22 cellular contexts compared by ENCODE assay signal in the genomic region with DNA sequence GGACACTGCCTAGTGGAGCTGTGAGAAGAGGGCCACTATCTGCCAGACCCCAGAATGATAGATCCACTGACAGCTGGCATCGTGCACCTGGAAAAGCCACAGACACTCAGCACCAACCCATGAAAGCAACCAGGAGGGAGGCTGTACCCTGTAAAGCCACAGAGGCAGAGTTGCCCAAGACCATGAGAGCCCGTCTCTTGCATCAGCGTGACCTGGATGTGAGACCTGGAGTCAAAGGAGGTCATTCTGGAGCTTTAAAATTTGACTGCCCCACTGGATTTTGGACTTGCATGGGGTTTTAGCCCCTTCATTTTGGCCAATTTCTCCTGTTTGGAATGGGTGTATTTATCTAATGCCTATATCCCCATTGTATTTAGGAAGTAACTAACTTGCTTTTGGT.
DNase-seq lines count a peak whose midpoint lies in the region; ATAC-seq, FAIRE-seq and TF ChIP-seq lines count a peak whose summit lies in the region.
"Had no signal": no experiment of that assay in that cellular context is flagged by ENCODE, and none has a peak within 500 bp of the region (broad histone marks: within the 10 kb centered on the region; RNA-seq: fewer than 3 reads in every experiment).

No MANE protein-coding gene starts in this region.

- H3K27me3 ChIP-seq in liver (ENCODE audit: control insufficient read depth in 4 of 4, insufficient read depth in 4 of 4, low read length in 3 of 4) (no peaks in the 10 kb centered on the region), HepG2 (ENCODE audit: control insufficient read depth in 1 of 2, insufficient read depth in 2 of 2, low read length in 2 of 2) (no peaks in the 10 kb centered on the region), astrocyte (ENCODE audit: insufficient read depth, low read length) (no peaks in the 10 kb centered on the region)
- H3K27me3 ChIP-seq: BE2C, BLaER1 had no signal

- WGBS in liver = 68% methylated on average over 3 of the region's 3 CpGs
- WGBS in HepG2 (ENCODE audit: low lambda C conversion rate) = 29% methylated on average over 2 of the region's 3 CpGs

- H2AFZ ChIP-seq in HepG2 (ENCODE audit: low read length) (no peak overlapping the region), astrocyte (ENCODE audit: low read depth, low read length) (no peak overlapping the region)

- no peak for DNase-seq in HepG2 (ENCODE audit: low spot score)
- no peak for DNase-seq in astrocyte (ENCODE audit: low read depth)
- DNase-seq in myocyte (ENCODE audit: low read depth) = peak; percentile 30
- DNase-seq in T-cell = no peak
- DNase-seq in activated naive CD8-positive, alpha-beta T cell treated with anti-CD3 and anti-CD28 coated beads for 36 hours = no peak
- DNase-seq: 8988T; ACHN; BE2C; C1 segment of cervical spinal cord; Caco-2; Calu3; CD4-positive, alpha-beta T cell; CD8-positive, alpha-beta T cell; DMS79 treated with DMSO at 0.1 percent for 48 hours; GF-D8 had no signal

- no peak overlapping the region for H3K4me3 ChIP-seq in liver (ENCODE audit: low read depth in 1 of 3, low read length in 3 of 3)
- H3K4me3 ChIP-seq in HepG2 (replicated peaks in 1 of 3; ENCODE audit: insufficient read depth in 1 of 3, low read depth in 2 of 3, low read length in 3 of 3) = no peak overlapping the region
- no peak overlapping the region for H3K4me3 ChIP-seq in astrocyte (ENCODE audit: insufficient read depth, low read depth, low read length)
- H3K4me3 ChIP-seq: BLaER1 had no signal

- ATAC-seq in HepG2 (no peak), T-cell (replicated peaks in 1 of 4) (no peak)
- ATAC-seq: CD8-positive, alpha-beta T cell had no signal

- H3K27me3 Mint-ChIP-seq in astrocyte (ENCODE audit: low read depth, unreplicated experiment) = no peaks in the 10 kb centered on the region
- peaks cover 10 to 15% of the 10 kb centered on the region in 2 donors for H3K27me3 Mint-ChIP-seq in T-cell
- peaks cover 37% of the 10 kb centered on the region for H3K27me3 Mint-ChIP-seq in activated naive CD8-positive, alpha-beta T cell treated with anti-CD3 and anti-CD28 coated beads for 36 hours

- TF ChIP-seq RAD21 in liver (IDR thresholded peaks at IDR 0.05) (no peak), HepG2 (CRISPR knock-in tag; IDR thresholded peaks at IDR 0.05) (no peak)

- H3K79me2 ChIP-seq in HepG2 (ENCODE audit: insufficient read depth, low read length) = no peaks in the 10 kb centered on the region
- no peaks in the 10 kb centered on the region for H3K79me2 ChIP-seq in astrocyte (ENCODE audit: insufficient read depth, low read length)

- H3K36me3 Mint-ChIP-seq in astrocyte (ENCODE audit: low read depth, unreplicated experiment) (no peaks in the 10 kb centered on the region), T-cell (no peaks in the 10 kb centered on the region)
- H3K36me3 Mint-ChIP-seq in activated naive CD8-positive, alpha-beta T cell treated with anti-CD3 and anti-CD28 coated beads for 36 hours = no peaks in the 10 kb centered on the region
- H3K36me3 Mint-ChIP-seq: CD8-positive, alpha-beta T cell had no signal

- TF ChIP-seq POLR2A in HepG2 (IDR thresholded peaks at IDR 0.05; ENCODE audit: insufficient read depth in 1 of 2, low read depth in 2 of 2, low read length in 2 of 2) = no peak

- no peak overlapping the region for H3K4me3 Mint-ChIP-seq in astrocyte (ENCODE audit: unreplicated experiment)
- H3K4me3 Mint-ChIP-seq in T-cell = no peak overlapping the region
- H3K4me3 Mint-ChIP-seq in activated naive CD8-positive, alpha-beta T cell treated with anti-CD3 and anti-CD28 coated beads for 36 hours = no peak overlapping the region
- H3K4me3 Mint-ChIP-seq: CD4-positive, alpha-beta T cell; CD8-positive, alpha-beta T cell had no signal

- FAIRE-seq in HepG2 (lab: Jason Lieb, UNC) = no peak
- FAIRE-seq in astrocyte (lab: Jason Lieb, UNC) = no peak
- FAIRE-seq: A204.1, D721Med, G401.6, GM12891, GM19239 had no signal

- CTCF ChIA-PET in HepG2 (lab: Yijun Ruan, JAX; ENCODE audit: low intra/inter-chr PET ratio, low total read pairs) (no interaction called here), T-cell (lab: Charles Lee) (no interaction called here)

- H3K27ac Mint-ChIP-seq in astrocyte (ENCODE audit: unreplicated experiment) (peak overlapping the region; percentile 56), T-cell (no peak overlapping the region)
- H3K27ac Mint-ChIP-seq in activated naive CD8-positive, alpha-beta T cell treated with anti-CD3 and anti-CD28 coated beads for 36 hours = no peak overlapping the region
- H3K27ac Mint-ChIP-seq: CD4-positive, alpha-beta T cell; CD8-positive, alpha-beta T cell had no signal

- H3K4me2 ChIP-seq in HepG2 (ENCODE audit: low read depth, low read length) (no peak overlapping the region), astrocyte (ENCODE audit: low read length) (no peak overlapping the region)
- H3K4me2 ChIP-seq: BLaER1 had no signal

- H3K4me1 Mint-ChIP-seq in astrocyte (ENCODE audit: low read depth, unreplicated experiment) (peaks cover 13% of the 10 kb centered on the region), T-cell (peaks cover 0 to 3% (median 2%) of the 10 kb centered on the region in 3 donors)
- peaks cover 3% of the 10 kb centered on the region for H3K4me1 Mint-ChIP-seq in activated naive CD8-positive, alpha-beta T cell treated with anti-CD3 and anti-CD28 coated beads for 36 hours

- H3K9me3 Mint-ChIP-seq in astrocyte (ENCODE audit: unreplicated experiment) = peaks cover 3% of the 10 kb centered on the region
- H3K9me3 Mint-ChIP-seq in T-cell = no peaks in the 10 kb centered on the region
- no peaks in the 10 kb centered on the region for H3K9me3 Mint-ChIP-seq in activated naive CD8-positive, alpha-beta T cell treated with anti-CD3 and anti-CD28 coated beads for 36 hours
- H3K9me3 Mint-ChIP-seq: CD4-positive, alpha-beta T cell; CD8-positive, alpha-beta T cell had no signal

- H3K9me3 ChIP-seq in liver (ENCODE audit: control insufficient read depth in 4 of 4, low read length in 3 of 4) (no peaks in the 10 kb centered on the region), HepG2 (ENCODE audit: low read length) (no peaks in the 10 kb centered on the region), astrocyte (ENCODE audit: insufficient read depth, low read depth, low read length) (no peaks in the 10 kb centered on the region)
- H3K9me3 ChIP-seq: BE2C, BLaER1, Caco-2 had no signal

- BruUV-seq in HepG2 (replicated peaks; lab: Mats Ljungman, UMichigan) = no TSS peak

- no peak overlapping the region for H3K27ac ChIP-seq in liver (ENCODE audit: low read depth in 1 of 2, low read length in 2 of 2)
- no peak overlapping the region for H3K27ac ChIP-seq in HepG2 (ENCODE audit: extremely low read length, insufficient read depth, low read length)
- no peak overlapping the region for H3K27ac ChIP-seq in astrocyte (ENCODE audit: low read depth, low read length)
- H3K27ac ChIP-seq: BLaER1 had no signal

- peaks cover 0 to 3% (median 0%) of the 10 kb centered on the region in 4 donors for H3K4me1 ChIP-seq in liver (ENCODE audit: control insufficient read depth in 4 of 4, insufficient read depth in 4 of 4, low read length in 3 of 4)
- H3K4me1 ChIP-seq in HepG2 (ENCODE audit: insufficient read depth, low read length) = no peaks in the 10 kb centered on the region
- no peaks in the 10 kb centered on the region for H3K4me1 ChIP-seq in astrocyte (ENCODE audit: insufficient read depth, low read length)
- H3K4me1 ChIP-seq: BE2C, BLaER1 had no signal

- no peaks in the 10 kb centered on the region for H3K36me3 ChIP-seq in liver (ENCODE audit: control insufficient read depth in 4 of 4, insufficient read depth in 3 of 4, low read depth in 1 of 4, low read length in 3 of 4)
- H3K36me3 ChIP-seq in HepG2 (replicated peaks in 1 of 2; ENCODE audit: control insufficient read depth in 1 of 2, insufficient read depth in 2 of 2, low read length in 2 of 2) = no peaks in the 10 kb centered on the region
- no peaks in the 10 kb centered on the region for H3K36me3 ChIP-seq in astrocyte (ENCODE audit: insufficient read depth, low read length)
- H3K36me3 ChIP-seq: BE2C, BLaER1 had no signal

- POLR2A ChIA-PET in HepG2 (lab: Yijun Ruan, JAX) (no interaction called here), T-cell (lab: Charles Lee) (no interaction called here)

- no peak for TF ChIP-seq EP300 in HepG2 (IDR thresholded peaks at IDR 0.05; ENCODE audit: low read depth in 2 of 2, low read length in 2 of 2)
- no peak for TF ChIP-seq EP300 in HepG2 (CRISPR knock-in tag; IDR thresholded peaks at IDR 0.05; ENCODE audit: borderline replicate concordance)

- TF ChIP-seq CTCF in liver (IDR thresholded peaks at IDR 0.05; ENCODE audit: low read depth, low read length, missing input control) = no peak
- no peak for TF ChIP-seq CTCF in HepG2 (CRISPR knock-in tag; IDR thresholded peaks at IDR 0.05)
- no peak for TF ChIP-seq CTCF in astrocyte (IDR thresholded peaks at IDR 0.05; ENCODE audit: insufficient read depth, low read depth, low read length)

- H3K9ac ChIP-seq in liver (ENCODE audit: low read depth in 1 of 2, low read length in 2 of 2) (no peak overlapping the region), HepG2 (ENCODE audit: insufficient read depth, low read depth, low read length) (no peak overlapping the region), astrocyte (ENCODE audit: low read length) (no peak overlapping the region)
- H3K9ac ChIP-seq: BLaER1 had no signal

- intact Hi-C loops in HepG2 (cut with micrococcal nuclease; ENCODE audit: unreplicated experiment) = no loop called here

- H4K20me1 ChIP-seq in HepG2 (ENCODE audit: insufficient read depth, low read length) = no peaks in the 10 kb centered on the region
- H4K20me1 ChIP-seq in astrocyte (ENCODE audit: insufficient read depth, low read length) = no peaks in the 10 kb centered on the region
- H4K20me1 ChIP-seq: BLaER1 had no signal

- in situ Hi-C loops in HepG2 (cut with HindIII; ENCODE audit: extremely low pct_ligation_motif_present, low pct_unique_long_range_greater_than_20kb) = no loop called here

TF ChIP-seq in liver, 16 proteins besides CTCF, POLR2A, EP300 and RAD21 (continues in another document):
- peak in 1 of 2 donors; percentile 20 for TF ChIP-seq HNF4A (conservative IDR thresholded peaks at IDR 0.05)

TF ChIP-seq in HepG2, 621 proteins besides CTCF, POLR2A, EP300 and RAD21:
- TF ChIP-seq HNRNPK (IDR thresholded peaks at IDR 0.05; ENCODE audit: low read depth, low read length, poor library complexity, severe bottlenecking) = no peak
- no peak for TF ChIP-seq STAT5B (CRISPR knock-in tag; IDR thresholded peaks at IDR 0.05)
- TF ChIP-seq, protein P1, sequence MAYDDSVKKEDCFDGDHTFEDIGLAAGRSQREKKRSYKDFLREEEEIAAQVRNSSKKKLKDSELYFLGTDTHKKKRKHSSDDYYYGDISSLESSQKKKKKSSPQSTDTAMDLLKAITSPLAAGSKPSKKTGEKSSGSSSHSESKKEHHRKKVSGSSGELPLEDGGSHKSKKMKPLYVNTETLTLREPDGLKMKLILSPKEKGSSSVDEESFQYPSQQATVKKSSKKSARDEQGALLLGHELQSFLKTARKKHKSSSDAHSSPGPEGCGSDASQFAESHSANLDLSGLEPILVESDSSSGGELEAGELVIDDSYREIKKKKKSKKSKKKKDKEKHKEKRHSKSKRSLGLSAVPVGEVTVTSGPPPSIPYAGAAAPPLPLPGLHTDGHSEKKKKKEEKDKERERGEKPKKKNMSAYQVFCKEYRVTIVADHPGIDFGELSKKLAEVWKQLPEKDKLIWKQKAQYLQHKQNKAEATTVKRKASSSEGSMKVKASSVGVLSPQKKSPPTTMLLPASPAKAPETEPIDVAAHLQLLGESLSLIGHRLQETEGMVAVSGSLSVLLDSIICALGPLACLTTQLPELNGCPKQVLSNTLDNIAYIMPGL (CRISPR knock-in tag; IDR thresholded peaks at IDR 0.05; ENCODE audit: borderline replicate concordance in 1 of 2, low read depth in 1 of 2) = no peak
